In the genomic region with DNA sequence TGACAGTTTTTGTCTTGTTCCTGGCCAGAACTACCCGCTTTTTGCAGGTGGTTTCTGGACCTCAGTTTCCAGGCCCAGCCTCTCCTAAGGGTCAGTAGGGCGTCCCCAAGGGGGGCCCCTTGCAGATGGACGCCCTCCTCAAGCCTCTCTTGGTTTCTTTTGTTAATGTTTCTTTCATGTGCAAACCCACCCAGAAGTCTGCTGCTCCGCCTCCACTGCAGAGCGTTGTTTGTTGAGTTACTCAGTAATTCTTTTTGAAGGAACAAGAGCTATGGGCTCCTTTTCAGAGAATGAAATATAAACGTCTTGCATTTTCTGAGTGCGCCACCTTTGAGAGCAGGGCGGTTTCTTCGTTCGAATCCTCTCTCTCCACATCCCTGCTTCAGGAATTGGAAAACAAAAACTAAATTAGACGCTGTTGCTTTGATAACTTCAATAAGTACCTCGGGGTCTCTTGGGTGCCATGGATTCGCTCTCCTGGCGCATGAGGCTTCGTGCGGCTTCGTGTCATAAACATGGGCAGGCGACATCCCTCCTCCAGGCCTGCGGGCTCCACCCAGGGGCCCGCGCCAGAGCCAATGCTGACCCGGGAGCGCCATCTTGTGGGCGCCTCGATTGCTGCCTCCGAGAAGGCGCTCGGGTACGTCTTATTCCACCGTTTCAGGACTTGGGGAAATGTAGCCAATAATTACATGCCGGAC, we compare ENCODE assay signal across 1 cellular context.
TF ChIP-seq lines count a peak whose summit lies in the region.

No MANE protein-coding gene starts in this region.

TF ChIP-seq in IMR-90, 13 proteins besides CTCF, POLR2A, EP300 and RAD21:
- TF ChIP-seq ELK1 (IDR thresholded peaks at IDR 0.05; ENCODE audit: borderline replicate concordance, low read depth, low read length) (no peak), MAZ (IDR thresholded peaks at IDR 0.05; ENCODE audit: borderline replicate concordance, low read depth, low read length) (no peak), MAFK (IDR thresholded peaks at IDR 0.05; ENCODE audit: low read depth, low read length) (no peak), MXI1 (IDR thresholded peaks at IDR 0.05; ENCODE audit: borderline replicate concordance, low read depth, low read length) (no peak), CEBPB (IDR thresholded peaks at IDR 0.05; ENCODE audit: low read depth, low read length) (peak; percentile 41; the same call in 1 of the 2 replicates), RFX5 (IDR thresholded peaks at IDR 0.05; ENCODE audit: low read depth, low read length) (no peak), CHD1 (IDR thresholded peaks at IDR 0.05; ENCODE audit: low read depth, low read length) (no peak), SMC3 (IDR thresholded peaks at IDR 0.05; ENCODE audit: low read depth, low read length) (peak; percentile 88)
